Comparison of ENCODE assay signal across 8 cellular contexts in genomic region chr1:14778882-14779594, GRCh38.
DNase-seq lines count a peak whose midpoint lies in the region; ATAC-seq and TF ChIP-seq lines count a peak whose summit lies in the region.

No MANE protein-coding gene starts in this region.

- H2BK120ac ChIP-seq in mesendoderm (ENCODE audit: low read depth, low read length) = no peak overlapping the region

- in situ Hi-C loops in mammary epithelial cell (cut with MboI; ENCODE audit: low sequenced_read_pairs in 2 of 2) = loop anchor here in 1 of 2 donors (10.0 kb wide), 1 partner anchor 246 kb away; no protein-coding TSS in a partner anchor

- H3K9me2 ChIP-seq in OCI-LY1 (ENCODE audit: low read depth, low read length) = no peaks in the 10 kb centered on the region

- no peak overlapping the region for H3K4me3 ChIP-seq in GM06990 (replicated peaks; ENCODE audit: low read depth, low read length)
- H3K4me3 ChIP-seq in OCI-LY1 (ENCODE audit: low read depth, low read length, poor library complexity, severe bottlenecking) = no peak overlapping the region
- H3K4me3 ChIP-seq in mammary epithelial cell (replicated peaks in 1 of 3; ENCODE audit: insufficient read depth in 1 of 3, low read depth in 2 of 3, low read length in 3 of 3) = no peak overlapping the region
- H3K4me3 ChIP-seq in mesendoderm (ENCODE audit: low read length) = no peak overlapping the region

- no TSS peak for BruUV-seq in mammary epithelial cell (replicated peaks; lab: Mats Ljungman, UMichigan)

- peak overlapping the region; percentile 12 for H3K23ac ChIP-seq in mesendoderm (ENCODE audit: low read length)

- H2AK5ac ChIP-seq in mesendoderm (ENCODE audit: low read length) = peak overlapping the region; percentile 40

- H3K27ac Mint-ChIP-seq in T-helper 17 cell = no peak overlapping the region

- no peaks in the 10 kb centered on the region for H3K9me3 ChIP-seq in OCI-LY1 (ENCODE audit: low read length)
- H3K9me3 ChIP-seq in mammary epithelial cell (replicated peaks; ENCODE audit: insufficient read depth, low read length) = no peaks in the 10 kb centered on the region
- H3K9me3 ChIP-seq in T-helper 17 cell (ENCODE audit: control insufficient read depth, low read length, poor library complexity, severe bottlenecking) = no peaks in the 10 kb centered on the region

- ATAC-seq in GM21526 (IDR thresholded peaks at IDR 0.05; ENCODE audit: low FRiP score, unreplicated experiment) (no peak), T-helper 17 cell (no peak)

- no peak overlapping the region for H4K8ac ChIP-seq in mesendoderm (ENCODE audit: low read depth, low read length)

- H2AFZ ChIP-seq in OCI-LY1 (ENCODE audit: low read length) (no peak overlapping the region), mammary epithelial cell (ENCODE audit: low read depth, low read length) (no peak overlapping the region)

- H3K27me3 Mint-ChIP-seq in T-helper 17 cell = peaks cover 43% of the 10 kb centered on the region

- peak overlapping the region; percentile 48 for H3K4ac ChIP-seq in mesendoderm (ENCODE audit: low read depth, low read length)

- no peaks in the 10 kb centered on the region for H3K4me1 ChIP-seq in OCI-LY1 (ENCODE audit: insufficient read depth, low read length, severe bottlenecking)
- H3K4me1 ChIP-seq in mammary epithelial cell (ENCODE audit: insufficient read depth, low read length) = no peaks in the 10 kb centered on the region
- H3K4me1 ChIP-seq in mesendoderm (ENCODE audit: control insufficient read depth, low read depth, low read length) = peaks cover 15% of the 10 kb centered on the region

- H3K27me3 ChIP-seq in GM06990 (replicated peaks; ENCODE audit: control insufficient read depth, insufficient read depth, low read length) (no peaks in the 10 kb centered on the region), OCI-LY1 (ENCODE audit: insufficient read depth, low read length) (no peaks in the 10 kb centered on the region), mammary epithelial cell (ENCODE audit: insufficient read depth, low read length) (no peaks in the 10 kb centered on the region), mesendoderm (ENCODE audit: insufficient read depth, low read length, poor library complexity) (no peaks in the 10 kb centered on the region)

- H3K18ac ChIP-seq in mesendoderm (ENCODE audit: low read length) = peak overlapping the region; percentile 52

- no peak for DNase-seq in GM06990 (ENCODE audit: extremely low read depth, insufficient read length)
- DNase-seq in mammary epithelial cell = no peak
- DNase-seq in mesendoderm = peak; percentile 71
- DNase-seq in 8988T = no peak
- no peak for DNase-seq in T-helper 17 cell

- H4K5ac ChIP-seq in mesendoderm (ENCODE audit: low read length) = no peak overlapping the region

- no peak overlapping the region for H2BK15ac ChIP-seq in mesendoderm (replicated peaks; ENCODE audit: low read depth)

- H3K4me3 Mint-ChIP-seq in T-helper 17 cell = no peak overlapping the region

- H3K56ac ChIP-seq in mesendoderm (ENCODE audit: low read length) = peak overlapping the region; percentile 28

- H3K36me3 Mint-ChIP-seq in T-helper 17 cell (ENCODE audit: low read depth) = no peaks in the 10 kb centered on the region

- H3K9ac ChIP-seq in OCI-LY1 (ENCODE audit: low read length) (no peak overlapping the region), mammary epithelial cell (ENCODE audit: insufficient read depth, low read length) (no peak overlapping the region), mesendoderm (ENCODE audit: low read length) (no peak overlapping the region)

- dilution Hi-C loops in mammary epithelial cell (cut with HindIII; ENCODE audit: low sequenced_read_pairs) = no loop called here

- TF ChIP-seq CTCF in 22Rv1 (IDR thresholded peaks at IDR 0.05) (peak; percentile 88), GM06990 (IDR thresholded peaks at IDR 0.05; ENCODE audit: insufficient read depth, low read length, poor library complexity, severe bottlenecking) (peak; percentile 88), OCI-LY1 (IDR thresholded peaks at IDR 0.05; ENCODE audit: low read length) (peak; percentile 83), mammary epithelial cell (conservative IDR thresholded peaks at IDR 0.05 in 1 of 2, IDR thresholded peaks at IDR 0.05 in 1 of 2; ENCODE audit: extremely low read depth in 1 of 2, insufficient read depth in 1 of 2, low read depth in 1 of 2, low read length in 2 of 2) (peak; percentile 72 to 78)

- intact Hi-C loops in mammary epithelial cell (cut with micrococcal nuclease) = loop anchor here (1.0 to 5.0 kb wide), 6 partner anchors 46 to 667 kb away; no protein-coding TSS in a partner anchor

- H3K36me3 ChIP-seq in GM06990 (ENCODE audit: control insufficient read depth, insufficient read depth, low read length) (no peaks in the 10 kb centered on the region), OCI-LY1 (ENCODE audit: insufficient read depth, low read length) (no peaks in the 10 kb centered on the region), mammary epithelial cell (ENCODE audit: insufficient read depth, low read length) (no peaks in the 10 kb centered on the region), mesendoderm (ENCODE audit: control insufficient read depth, insufficient read depth, low read length) (no peaks in the 10 kb centered on the region)

- CTCF ChIA-PET in mammary epithelial cell (lab: Charles Lee; ENCODE audit: low non-redundant PET) = no interaction called here

- H3K4me2 ChIP-seq in OCI-LY1 (ENCODE audit: low read length) = no peak overlapping the region
- H3K4me2 ChIP-seq in mammary epithelial cell (ENCODE audit: insufficient read depth, low read depth, low read length) = no peak overlapping the region
- no peak overlapping the region for H3K4me2 ChIP-seq in mesendoderm (ENCODE audit: low read length)

- no peaks in the 10 kb centered on the region for H3F3A ChIP-seq in OCI-LY1 (ENCODE audit: insufficient read depth, low read length)

- H3K79me2 ChIP-seq in OCI-LY1 (ENCODE audit: insufficient read depth, low read length) (no peaks in the 10 kb centered on the region), mammary epithelial cell (ENCODE audit: insufficient read depth, low read length) (no peaks in the 10 kb centered on the region), mesendoderm (ENCODE audit: control insufficient read depth, insufficient read depth, low read length) (no peaks in the 10 kb centered on the region)

- peak overlapping the region; percentile 16 for H2BK5ac ChIP-seq in mesendoderm (ENCODE audit: low read length)

- H3K27ac ChIP-seq in 22Rv1 (no peak overlapping the region), OCI-LY1 (ENCODE audit: low read depth, low read length, poor library complexity, severe bottlenecking) (no peak overlapping the region), mammary epithelial cell (ENCODE audit: insufficient read depth, low read depth, low read length) (no peak overlapping the region), mesendoderm (ENCODE audit: low read depth, low read length) (no peak overlapping the region)

- no peaks in the 10 kb centered on the region for H4K20me1 ChIP-seq in OCI-LY1 (ENCODE audit: insufficient read depth, low read length)
- H4K20me1 ChIP-seq in mammary epithelial cell (ENCODE audit: insufficient read depth, low read length) = no peaks in the 10 kb centered on the region

- 79% methylated on average over 9 of the region's 10 CpGs for WGBS in mammary epithelial cell (ENCODE audit: low coverage, missing lambda C conversion rate)
- WGBS in mesendoderm (ENCODE audit: extremely low coverage, insufficient coverage, low lambda C conversion rate) = no CpG with 5 or more reads among the region's 10 CpGs

- peaks cover 4% of the 10 kb centered on the region for H3K4me1 Mint-ChIP-seq in T-helper 17 cell

- peaks cover 7% of the 10 kb centered on the region for H3K79me1 ChIP-seq in mesendoderm (ENCODE audit: low read length)
